Comparison of ENCODE assay signal across 8 cellular contexts in genomic region chr15:96331942-96332853, GRCh38. TPM values are rescaled to one million over a fixed set of nuclear protein-coding genes. Genes with fewer than 3 reads are reported as not detected.
A peak's percentile ranks its signal among the peaks of the same experiment; 100 is the strongest.
DNase-seq lines count a peak whose midpoint lies in the region; ATAC-seq, FAIRE-seq and TF ChIP-seq lines count a peak whose summit lies in the region.

No MANE protein-coding gene starts in this region.

- peak overlapping the region; percentile 68 for H3K9ac ChIP-seq in KMS-11
- H3K9ac ChIP-seq in astrocyte (ENCODE audit: low read length) = peak overlapping the region; percentile 96
- H3K9ac ChIP-seq in kidney (ENCODE audit: low read length in 2 of 2) = peak overlapping the region; percentile 98 to 100

- H3K36me3 Mint-ChIP-seq in CD4-positive, alpha-beta T cell (ENCODE audit: low read depth) = no peaks in the 10 kb centered on the region
- H3K36me3 Mint-ChIP-seq in astrocyte (ENCODE audit: low read depth, unreplicated experiment) = peaks cover 39% of the 10 kb centered on the region

- CTCF ChIA-PET in CD4-positive, alpha-beta T cell (lab: Charles Lee) = no interaction called here
- CTCF ChIA-PET in OCI-LY7 (lab: Charles Lee; ENCODE audit: unreplicated experiment) = no interaction called here

- H3K27ac Mint-ChIP-seq in CD4-positive, alpha-beta T cell = no peak overlapping the region
- peak overlapping the region; percentile 97 for H3K27ac Mint-ChIP-seq in astrocyte (ENCODE audit: unreplicated experiment)

- H3K79me2 ChIP-seq in KMS-11 (ENCODE audit: insufficient read depth, low read depth) = peaks cover 30% of the 10 kb centered on the region
- H3K79me2 ChIP-seq in astrocyte (ENCODE audit: insufficient read depth, low read length) = peaks cover 94% of the 10 kb centered on the region
- no peaks in the 10 kb centered on the region for H3K79me2 ChIP-seq in OCI-LY7 (ENCODE audit: insufficient read depth, low read depth, low read length)

- H3K9me2 ChIP-seq in OCI-LY7 (ENCODE audit: insufficient read depth, low read length) = no peaks in the 10 kb centered on the region

- BruUV-seq in OCI-LY7 (replicated peaks; lab: Mats Ljungman, UMichigan) = no TSS peak

- no peak for TF ChIP-seq EP300 in suprapubic skin (IDR thresholded peaks at IDR 0.05)

- TF ChIP-seq CTCF in CD4-positive, alpha-beta T cell (IDR thresholded peaks at IDR 0.05) = no peak
- no peak for TF ChIP-seq CTCF in KMS-11 (conservative IDR thresholded peaks at IDR 0.05; ENCODE audit: low read depth, low read length)
- no peak for TF ChIP-seq CTCF in astrocyte (IDR thresholded peaks at IDR 0.05; ENCODE audit: insufficient read depth, low read depth, low read length)
- TF ChIP-seq CTCF in kidney (IDR thresholded peaks at IDR 0.05; ENCODE audit: borderline replicate concordance, extremely low read depth, insufficient read depth) = no peak
- TF ChIP-seq CTCF in suprapubic skin (IDR thresholded peaks at IDR 0.05) = no peak
- TF ChIP-seq CTCF in OCI-LY7 (conservative IDR thresholded peaks at IDR 0.05; ENCODE audit: low read length) = no peak

- FAIRE-seq in astrocyte (lab: Jason Lieb, UNC) (no peak), kidney (lab: Jason Lieb, UNC) (no peak)

- POLR2A ChIA-PET in CD4-positive, alpha-beta T cell (lab: Charles Lee) = no interaction called here
- POLR2A ChIA-PET in OCI-LY7 (lab: Charles Lee) = no interaction called here

- peaks cover 78% of the 10 kb centered on the region for H3K27me3 Mint-ChIP-seq in CD4-positive, alpha-beta T cell
- peaks cover 35% of the 10 kb centered on the region for H3K27me3 Mint-ChIP-seq in astrocyte (ENCODE audit: low read depth, unreplicated experiment)

- H3K9me3 ChIP-seq in CD4-positive, alpha-beta T cell (ENCODE audit: control insufficient read depth, low read length) = peaks cover 11% of the 10 kb centered on the region
- H3K9me3 ChIP-seq in astrocyte (ENCODE audit: insufficient read depth, low read depth, low read length) = no peaks in the 10 kb centered on the region
- no peaks in the 10 kb centered on the region for H3K9me3 ChIP-seq in kidney (ENCODE audit: control insufficient read depth in 1 of 2, low read length in 2 of 2)
- H3K9me3 ChIP-seq in suprapubic skin = no peaks in the 10 kb centered on the region
- no peaks in the 10 kb centered on the region for H3K9me3 ChIP-seq in OCI-LY7 (ENCODE audit: low read length)

- ATAC-seq in CD4-positive, alpha-beta T cell (ENCODE audit: poor library complexity) = no peak
- ATAC-seq in GM18498 (IDR thresholded peaks at IDR 0.05; ENCODE audit: unreplicated experiment) = no peak

- no peak for TF ChIP-seq POLR2A in suprapubic skin (IDR thresholded peaks at IDR 0.05)

- no peak overlapping the region for H3K27ac ChIP-seq in CD4-positive, alpha-beta T cell (ENCODE audit: low read depth, low read length)
- H3K27ac ChIP-seq in KMS-11 (peak overlapping the region; percentile 78), astrocyte (ENCODE audit: low read depth, low read length) (peak overlapping the region; percentile 86), kidney (ENCODE audit: low read depth in 2 of 2, low read length in 2 of 2) (peak overlapping the region; percentile 91 to 97), suprapubic skin (peak overlapping the region; percentile 85), OCI-LY7 (ENCODE audit: low read depth, low read length, poor library complexity, severe bottlenecking) (no peak overlapping the region)

- H3K9me3 Mint-ChIP-seq in CD4-positive, alpha-beta T cell = peaks cover 4% of the 10 kb centered on the region
- peaks cover 2% of the 10 kb centered on the region for H3K9me3 Mint-ChIP-seq in astrocyte (ENCODE audit: unreplicated experiment)

- peak overlapping the region; percentile 68 for H3K4me3 Mint-ChIP-seq in CD4-positive, alpha-beta T cell
- H3K4me3 Mint-ChIP-seq in astrocyte (ENCODE audit: unreplicated experiment) = peak overlapping the region; percentile 99

- 0% methylated on average over 19 of the region's 75 CpGs for WGBS in suprapubic skin

- H2AFZ ChIP-seq in KMS-11 (ENCODE audit: low read depth) = no peak overlapping the region
- no peak overlapping the region for H2AFZ ChIP-seq in astrocyte (ENCODE audit: low read depth, low read length)
- H2AFZ ChIP-seq in OCI-LY7 (ENCODE audit: low read length) = no peak overlapping the region

- no peak overlapping the region for H3K4me3 ChIP-seq in KMS-11 (IDR thresholded peaks at IDR 0.05; ENCODE audit: insufficient read depth, low read depth, low read length)
- peak overlapping the region; percentile 99 for H3K4me3 ChIP-seq in astrocyte (ENCODE audit: insufficient read depth, low read depth, low read length)
- H3K4me3 ChIP-seq in kidney (ENCODE audit: low read length in 2 of 2) = peak overlapping the region; percentile 96 to 100
- H3K4me3 ChIP-seq in suprapubic skin = peak overlapping the region; percentile 71
- H3K4me3 ChIP-seq in OCI-LY7 (ENCODE audit: low read depth, low read length, poor library complexity, severe bottlenecking) = no peak overlapping the region

- no peaks in the 10 kb centered on the region for H4K20me1 ChIP-seq in KMS-11 (ENCODE audit: insufficient read depth)
- peaks cover 58% of the 10 kb centered on the region for H4K20me1 ChIP-seq in astrocyte (ENCODE audit: insufficient read depth, low read length)
- H4K20me1 ChIP-seq in OCI-LY7 (ENCODE audit: insufficient read depth, low read length) = no peaks in the 10 kb centered on the region

- intact Hi-C loops in CD4-positive, alpha-beta T cell (cut with DNase I, micrococcal nuclease) = no loop called here
- intact Hi-C loops in kidney (cut with DNase I) (loop anchor here (10.0 kb wide), 2 partner anchors 563 to 1047 kb away; no protein-coding TSS in a partner anchor), posterior vena cava (cut with DNase I) (loop anchor here (5.0 to 10.0 kb wide), 2 partner anchors 857 to 1005 kb away; no protein-coding TSS in a partner anchor), OCI-LY7 (cut with micrococcal nuclease; ENCODE audit: unreplicated experiment) (no loop called here)

- peaks cover 59% of the 10 kb centered on the region for H3K4me1 ChIP-seq in KMS-11 (ENCODE audit: low read depth, poor library complexity, severe bottlenecking)
- H3K4me1 ChIP-seq in astrocyte (ENCODE audit: insufficient read depth, low read length) = peaks cover 6% of the 10 kb centered on the region
- peaks cover 0 to 13% of the 10 kb centered on the region in 2 donors for H3K4me1 ChIP-seq in kidney (ENCODE audit: control insufficient read depth in 1 of 2, insufficient read depth in 1 of 2, low read depth in 1 of 2, low read length in 2 of 2)
- peaks cover 44% of the 10 kb centered on the region for H3K4me1 ChIP-seq in suprapubic skin
- no peaks in the 10 kb centered on the region for H3K4me1 ChIP-seq in OCI-LY7 (ENCODE audit: insufficient read depth, low read length, poor library complexity, severe bottlenecking)

- peaks cover 89% of the 10 kb centered on the region for H3K27me3 ChIP-seq in CD4-positive, alpha-beta T cell (ENCODE audit: control insufficient read depth, insufficient read depth, low read length)
- H3K27me3 ChIP-seq in KMS-11 (ENCODE audit: insufficient read depth, low read depth) = no peaks in the 10 kb centered on the region
- no peaks in the 10 kb centered on the region for H3K27me3 ChIP-seq in astrocyte (ENCODE audit: insufficient read depth, low read length)
- H3K27me3 ChIP-seq in suprapubic skin = peaks cover 43% of the 10 kb centered on the region

- DNase-seq in CD4-positive, alpha-beta T cell = no peak
- DNase-seq in astrocyte (ENCODE audit: low read depth) = peak; percentile 35
- DNase-seq in kidney = peak; percentile 80
- no peak for DNase-seq in suprapubic skin (ENCODE audit: low spot score in 2 of 2)
- DNase-seq in posterior vena cava (ENCODE audit: low spot score) = no peak
- DNase-seq in OCI-LY7 (ENCODE audit: low spot score) = no peak

- H3K36me3 ChIP-seq in KMS-11 (ENCODE audit: insufficient read depth) = no peaks in the 10 kb centered on the region
- H3K36me3 ChIP-seq in astrocyte (ENCODE audit: insufficient read depth, low read length) = peaks cover 29% of the 10 kb centered on the region
- peaks cover 9 to 40% of the 10 kb centered on the region in 2 donors for H3K36me3 ChIP-seq in kidney (ENCODE audit: control insufficient read depth in 1 of 2, insufficient read depth in 2 of 2, low read length in 2 of 2)
- H3K36me3 ChIP-seq in suprapubic skin = peaks cover 13% of the 10 kb centered on the region
- no peaks in the 10 kb centered on the region for H3K36me3 ChIP-seq in OCI-LY7 (ENCODE audit: insufficient read depth, low read length)

- H3K4me1 Mint-ChIP-seq in CD4-positive, alpha-beta T cell (ENCODE audit: low read depth) = peaks cover 22% of the 10 kb centered on the region
- peaks cover 26% of the 10 kb centered on the region for H3K4me1 Mint-ChIP-seq in astrocyte (ENCODE audit: low read depth, unreplicated experiment)

- H3K4me2 ChIP-seq in KMS-11 (peak overlapping the region; percentile 45), astrocyte (ENCODE audit: low read length) (peak overlapping the region; percentile 93), OCI-LY7 (ENCODE audit: low read length) (no peak overlapping the region)

RNA-seq across cellular contexts. Expression of gene NR2F2, which starts 1.7 kb away (rescaled TPM):
- total RNA-seq in CD4-positive, alpha-beta T cell = not detected
- total RNA-seq in astrocyte = 59.0 and 75.8 TPM in 2 replicates
- total RNA-seq in kidney = 191 TPM
- 42.5 TPM for polyA plus RNA-seq in kidney (ENCODE audit: insufficient read depth, low read depth, low replicate concordance)
- total RNA-seq in suprapubic skin = 10 to 100 TPM in 2 of 4 donors, 1 to 10 TPM in 2; 4.0 to 12.7 (median 7.1) TPM
- 100 to 1,000 TPM; 208 to 213 TPM for total RNA-seq in posterior vena cava
- total RNA-seq in OCI-LY7 (2014; rRNA removed; shearing (Covaris generic)) = not detected in 2 replicates
- not detected in 2 replicates for total RNA-seq in OCI-LY7 (2022)

Comparison
In these comparisons a context has a peak if more than half of its experiments do, and no peak if none do; other contexts are left out.
1. DNase-seq: peak in astrocyte (single experiment) and kidney (single experiment); none in CD4-positive, alpha-beta T cell (0 of 10), suprapubic skin (0 of 2), posterior vena cava (single experiment) and OCI-LY7 (single experiment).
2. H3K27ac ChIP-seq: peak in KMS-11 (single experiment), astrocyte (single experiment), kidney (2 of 2) and suprapubic skin (single experiment); none in CD4-positive, alpha-beta T cell (single experiment) and OCI-LY7 (single experiment).
3. H3K4me3 ChIP-seq: peak in astrocyte (single experiment), kidney (2 of 2) and suprapubic skin (single experiment); none in KMS-11 (single experiment) and OCI-LY7 (single experiment).
4. RNA of gene NR2F2, which starts 1.7 kb away (total RNA-seq): 208 to 213 TPM in posterior vena cava, 191 TPM in kidney (single experiment), 59.0 to 75.8 TPM in astrocyte and 4.0 to 12.7 TPM in suprapubic skin; not detected in CD4-positive, alpha-beta T cell and not detected in OCI-LY7; every median in the first group is over 4 times any median in the second.
5. intact Hi-C loops: an anchor here in kidney (10.0 kb wide) and posterior vena cava (5.0 to 10.0 kb wide); none called in CD4-positive, alpha-beta T cell and OCI-LY7.
6. Peak in every context shown above with its lines, with median percentiles within 50 percentile points of each other: H3K9ac ChIP-seq.